3 cellular contexts compared by ENCODE assay signal in the genomic region with DNA sequence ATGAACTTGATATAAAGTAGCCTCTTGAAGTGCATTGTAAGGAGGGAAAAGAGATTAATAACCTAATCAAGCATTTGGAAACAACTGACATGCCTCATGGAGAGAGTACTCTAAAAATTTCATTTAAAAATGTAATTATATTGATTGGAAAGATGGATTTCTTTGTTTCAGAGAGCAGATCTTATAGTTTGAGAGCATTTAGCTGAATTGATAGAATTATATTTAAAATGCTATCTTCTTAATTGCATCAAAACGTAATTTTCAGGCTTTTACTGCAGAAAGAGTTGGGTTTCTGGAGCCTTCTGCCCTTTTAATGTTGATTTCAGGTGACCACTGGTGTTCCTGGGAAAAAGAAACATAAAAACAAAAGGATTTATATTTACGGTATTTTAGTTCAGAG.
"Had no signal": no experiment of that assay in that cellular context is flagged by ENCODE, and none has a peak within 500 bp of the region (broad histone marks: within the 10 kb centered on the region; RNA-seq: fewer than 3 reads in every experiment).

No MANE protein-coding gene starts in this region.

- DNase-seq: GDM1, GF-D8 had no signal

- H3K4me3 ChIP-seq: GM12878 had no signal

- ATAC-seq: GM12878 had no signal
